ENCODE assay signal across 27 cellular contexts in the genomic region with DNA sequence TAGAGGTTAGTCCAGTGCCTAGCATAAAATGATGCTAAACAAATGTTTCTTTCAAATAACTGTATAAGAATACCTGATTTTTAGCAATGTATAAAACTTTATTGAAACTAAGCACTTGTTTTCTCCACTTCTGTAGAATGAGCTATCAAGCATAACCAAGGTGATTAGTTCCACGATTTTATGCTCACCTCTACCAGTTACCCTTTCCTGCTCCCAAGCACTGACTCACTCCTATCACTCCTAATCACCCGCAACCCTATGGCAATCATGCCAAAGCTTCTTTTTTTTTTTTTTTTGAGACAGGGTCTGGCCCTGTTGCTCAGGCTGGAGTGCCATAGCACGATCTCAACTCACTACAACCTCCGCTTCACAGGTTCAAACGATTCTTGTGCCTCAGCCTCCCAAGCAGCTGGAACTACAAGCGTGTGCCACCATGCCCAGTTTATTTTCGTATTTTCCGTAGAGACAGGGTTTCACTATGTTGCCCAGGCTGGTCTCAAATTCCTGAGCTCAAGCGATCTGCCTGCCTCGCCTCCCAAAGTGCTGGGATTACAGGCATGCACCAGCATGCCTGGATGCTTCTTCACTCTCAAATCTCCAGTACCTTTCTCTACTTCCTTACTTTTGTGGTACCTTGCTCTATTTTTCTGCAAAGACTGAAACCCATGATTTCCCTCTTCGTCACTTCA. TPM values are rescaled to one million over a fixed set of nuclear protein-coding genes. Genes with fewer than 3 reads are reported as not detected.
DNase-seq lines count a peak whose midpoint lies in the region; ATAC-seq and TF ChIP-seq lines count a peak whose summit lies in the region.
"Had no signal": no experiment of that assay in that cellular context is flagged by ENCODE, and none has a peak within 500 bp of the region (broad histone marks: within the 10 kb centered on the region; RNA-seq: fewer than 3 reads in every experiment).

No MANE protein-coding gene starts in this region.

- H3K36me3 ChIP-seq in HEK293 (ENCODE audit: control insufficient read depth in 2 of 2, insufficient read depth in 1 of 2, low read length in 2 of 2): no peaks in the 10 kb centered on the region
- H3K36me3 ChIP-seq in RWPE2 (ENCODE audit: low read depth): peaks cover 12% of the 10 kb centered on the region
- H3K36me3 ChIP-seq in esophagus (ENCODE audit: control insufficient read depth in 2 of 2, insufficient read depth in 2 of 2, low read length in 1 of 2): no peaks in the 10 kb centered on the region
- peaks cover 0 to 11% of the 10 kb centered on the region in 2 donors for H3K36me3 ChIP-seq in psoas muscle (ENCODE audit: insufficient read depth in 1 of 2, low read depth in 1 of 2)
- H3K36me3 ChIP-seq: adrenal gland, MG63, right lobe of liver, tibial artery had no signal

- WGBS in esophagus, 2 donors: 58 to 67% methylated on average over 11 of the region's 11 CpGs
- 44 to 67% (median 53%) methylated on average over 11 of the region's 11 CpGs for WGBS in psoas muscle, 3 donors

- H3K27ac ChIP-seq in HEK293 (ENCODE audit: extremely low read depth, low read depth, low read length): no peak overlapping the region
- H3K27ac ChIP-seq in RWPE2 (ENCODE audit: poor library complexity, severe bottlenecking): peak overlapping the region; percentile 73
- H3K27ac ChIP-seq in esophagus (ENCODE audit: low read depth in 2 of 2, low read length in 1 of 2): peak overlapping the region; percentile 23 to 48
- H3K27ac ChIP-seq in psoas muscle: peak overlapping the region; percentile 99
- H3K27ac ChIP-seq: adrenal gland, body of pancreas, right lobe of liver, stomach, tibial artery had no signal

- no peaks in the 10 kb centered on the region for H3K4me1 ChIP-seq in HEK293 (ENCODE audit: control insufficient read depth, insufficient read depth, low read length)
- H3K4me1 ChIP-seq in RWPE2 (ENCODE audit: insufficient read depth, poor library complexity, severe bottlenecking): peaks cover 43% of the 10 kb centered on the region
- H3K4me1 ChIP-seq in esophagus (ENCODE audit: control insufficient read depth in 2 of 2, insufficient read depth in 2 of 2, low read length in 1 of 2): peaks cover 0 to 3% of the 10 kb centered on the region in 2 donors
- peaks cover 49% of the 10 kb centered on the region for H3K4me1 ChIP-seq in psoas muscle

- H3K27me3 ChIP-seq in RWPE2 (ENCODE audit: insufficient read depth, poor library complexity, severe bottlenecking): no peaks in the 10 kb centered on the region
- no peaks in the 10 kb centered on the region for H3K27me3 ChIP-seq in esophagus (ENCODE audit: control insufficient read depth in 1 of 2, insufficient read depth in 2 of 2, low read length in 2 of 2)
- no peaks in the 10 kb centered on the region for H3K27me3 ChIP-seq in psoas muscle (ENCODE audit: insufficient read depth in 3 of 3, low read length in 2 of 3)
- H3K27me3 ChIP-seq: adrenal gland, body of pancreas, MG63, right lobe of liver, stomach, tibial artery had no signal

- POLR2A ChIA-PET in HEK293 (lab: Yijun Ruan, JAX): no interaction called here

- no peak overlapping the region for H3K4me3 ChIP-seq in HEK293 (ENCODE audit: low read depth, low read length)
- H3K4me3 ChIP-seq in RWPE2 (ENCODE audit: severe bottlenecking): peak overlapping the region; percentile 12
- H3K4me3 ChIP-seq in esophagus (ENCODE audit: low read depth in 1 of 2, low read length in 2 of 2): peak overlapping the region in 1 of 2 donors; percentile 10
- peak overlapping the region; percentile 93 for H3K4me3 ChIP-seq in psoas muscle
- H3K4me3 ChIP-seq: adrenal gland, body of pancreas, MG63, right lobe of liver, stomach, tibial artery had no signal

- TF ChIP-seq CTCF in HEK293 (tag by site-specific recombination; IDR thresholded peaks at IDR 0.05) (no peak), RWPE2 (IDR thresholded peaks at IDR 0.05; ENCODE audit: poor library complexity, severe bottlenecking) (no peak), psoas muscle (IDR thresholded peaks at IDR 0.05) (no peak)

- intact Hi-C loops in psoas muscle (cut with DNase I): loop anchor here in 1 of 2 donors (5.0 kb wide), 1 partner anchor 32 kb away; no protein-coding TSS in a partner anchor

- CTCF ChIA-PET in HEK293 (lab: Yijun Ruan, JAX): no interaction called here

- no peaks in the 10 kb centered on the region for H3K9me3 ChIP-seq in HEK293 (ENCODE audit: control insufficient read depth, insufficient read depth, low read depth, low read length)
- no peaks in the 10 kb centered on the region for H3K9me3 ChIP-seq in RWPE2 (ENCODE audit: severe bottlenecking)
- no peaks in the 10 kb centered on the region for H3K9me3 ChIP-seq in esophagus (ENCODE audit: control insufficient read depth in 2 of 2, insufficient read depth in 1 of 2, low read depth in 1 of 2, low read length in 1 of 2)
- H3K9me3 ChIP-seq in psoas muscle: no peaks in the 10 kb centered on the region
- H3K9me3 ChIP-seq: adrenal gland, body of pancreas, MG63, right lobe of liver, stomach, tibial artery had no signal

- DNase-seq in RWPE2 (ENCODE audit: low spot score) (no peak), psoas muscle (no peak), NCI-H524 treated with DMSO at 0.1 percent for 48 hours (lab: John Stamatoyannopoulos, UW) (no peak), dedifferentiated amniotic fluid mesenchymal stem cell (ENCODE audit: extremely low spot score) (no peak), nucleus accumbens (lab: John Stamatoyannopoulos, UW) (no peak)
- DNase-seq: ACHN; activated CD4-positive, alpha-beta memory T cell treated with anti-CD3 and anti-CD28 coated beads for 36 hours; activated CD4-positive, alpha-beta T cell treated with anti-CD3 and anti-CD28 coated beads for 1 hour; activated naive CD4-positive, alpha-beta T cell treated with Interleukin-2 at 50 U/mL for 16 hours; adrenal gland; body of pancreas; cerebellar nuclear complex; COR-L47; DMS53; HCEC 1CT; head of caudate nucleus; kidney; MG63; NCI-H2029 treated with DMSO at 0.1 percent for 48 hours; NCI-H2227 treated with DMSO at 0.1 percent for 48 hours; NCI-H526 treated with DMSO at 0.1 percent for 48 hours; right lobe of liver; SHP77 treated with DMSO at 0.1 percent for 48 hours; stomach; tibial artery had no signal

- ATAC-seq in RWPE2 (ENCODE audit: low read depth): peak; percentile 55
- peak in 1 of 4 donors; percentile 21 for ATAC-seq in psoas muscle
- ATAC-seq: body of pancreas, right lobe of liver had no signal

TF ChIP-seq in HEK293, 187 proteins besides CTCF, POLR2A, EP300 and RAD21:
- peak; percentile 58; the same call in 1 of the 2 replicates for TF ChIP-seq PRDM1 (tag by site-specific recombination; IDR thresholded peaks at IDR 0.05)
- no peak for TF ChIP-seq ATF2 (tag by site-specific recombination; IDR thresholded peaks at IDR 0.05; ENCODE audit: low read depth)
- peak; percentile 53 for TF ChIP-seq ZBTB17 (tag by site-specific recombination; IDR thresholded peaks at IDR 0.05)
- no peak for TF ChIP-seq ZNF302 (tag by site-specific recombination; IDR thresholded peaks at IDR 0.05; ENCODE audit: low read depth)
- 0 out of 2 replicates have a peak, but pooled peaks have one; percentile 39 for TF ChIP-seq ZNF600 (tag by site-specific recombination; IDR thresholded peaks at IDR 0.05)
- no peak for TF ChIP-seq BCL11A (tag by site-specific recombination; IDR thresholded peaks at IDR 0.05; ENCODE audit: low read depth)

RNA-seq across cellular contexts. Expression of gene HSPBAP1, which starts 3.9 kb away (rescaled TPM):
- polyA plus RNA-seq in esophagus: 1 to 10 TPM; 4.2 to 7.5 TPM
- 10 to 100 TPM in 3 of 4 donors, 1 to 10 TPM in 1; 4.8 to 18.2 (median 16.2) TPM for total RNA-seq in psoas muscle
- 10 to 100 TPM in 2 of 3 donors, 1 to 10 TPM in 1; 6.1 to 24.7 (median 18.9) TPM for polyA plus RNA-seq in psoas muscle

RNA-seq across cellular contexts. Expression of gene SLC49A4, which starts 5.1 kb away (rescaled TPM):
- polyA plus RNA-seq in esophagus (10 to 100 TPM; 10.1 to 14.3 TPM), psoas muscle (10 to 100 TPM; 15.1 to 21.8 (median 21.1) TPM)
- total RNA-seq in psoas muscle: 10 to 100 TPM; 12.5 to 44.2 (median 26.9) TPM
